ENCODE assay signal across 8 cellular contexts in the genomic region with DNA sequence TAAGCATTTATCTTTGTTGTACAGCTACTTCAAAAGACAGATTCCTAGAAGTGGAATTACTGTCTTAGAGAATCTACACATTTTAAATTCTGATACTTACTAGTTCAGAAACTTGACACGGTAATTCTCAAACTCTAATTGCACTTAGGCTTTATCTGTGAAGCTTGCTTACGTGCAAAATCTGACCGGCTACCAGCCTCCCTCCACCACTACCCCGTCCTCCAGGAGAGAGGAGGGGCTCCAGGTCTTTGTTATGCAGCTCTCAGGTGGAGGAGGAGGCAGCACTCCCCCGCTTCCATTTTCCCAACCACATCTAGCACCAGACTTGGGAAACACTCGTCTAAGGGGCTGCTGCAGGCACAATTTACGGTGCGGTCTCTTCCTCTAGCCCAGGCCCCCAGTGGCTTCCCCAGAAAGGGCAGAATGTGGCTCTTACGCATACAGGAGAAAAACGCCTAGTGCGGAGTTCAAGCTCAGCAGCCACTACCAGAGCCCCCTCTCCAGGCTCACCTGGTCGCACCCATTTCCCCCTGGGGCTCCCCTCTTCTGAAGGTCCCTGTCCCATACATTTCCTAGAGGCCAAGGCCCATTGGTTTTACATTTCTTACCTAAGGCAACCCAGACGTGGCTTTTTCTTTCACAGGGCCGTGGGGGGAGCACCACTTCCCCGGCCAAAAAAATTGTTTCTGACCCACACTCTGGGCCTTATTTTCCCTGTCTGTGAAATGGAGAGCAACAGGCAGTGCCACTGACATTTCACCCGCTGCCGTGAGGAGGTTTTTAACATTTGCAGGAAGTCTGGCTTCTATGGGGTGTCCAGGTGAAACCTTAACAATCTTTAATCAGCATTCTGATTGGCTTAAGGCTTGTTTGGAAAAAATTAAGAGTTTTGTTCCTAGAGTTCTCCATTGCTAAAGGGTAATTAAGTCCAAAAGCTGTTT. TPM values are rescaled to one million over a fixed set of nuclear protein-coding genes. Genes with fewer than 3 reads are reported as not detected.
DNase-seq lines count a peak whose midpoint lies in the region; ATAC-seq and TF ChIP-seq lines count a peak whose summit lies in the region.

No MANE protein-coding gene starts in this region.

- H3K27me3 ChIP-seq in lower lobe of right lung (ENCODE audit: low read depth) (no peaks in the 10 kb centered on the region), dorsolateral prefrontal cortex (peaks cover 0 to 16% (median 0%) of the 10 kb centered on the region in 45 donors)

- H3K4me3 Mint-ChIP-seq in activated naive CD4-positive, alpha-beta T cell treated with anti-CD3 and anti-CD28 coated beads for 36 hours, result peak overlapping the region; percentile 84
- H3K4me3 Mint-ChIP-seq in activated naive CD8-positive, alpha-beta T cell, result peak overlapping the region; percentile 95
- peak overlapping the region; percentile 88 for H3K4me3 Mint-ChIP-seq in type B pancreatic cell

- no peak for TF ChIP-seq CTCF in lower lobe of right lung (IDR thresholded peaks at IDR 0.05)
- peak; percentile 42 for TF ChIP-seq CTCF in type B pancreatic cell (conservative IDR thresholded peaks at IDR 0.05)
- no peak for TF ChIP-seq CTCF in dorsolateral prefrontal cortex (IDR thresholded peaks at IDR 0.05 in 54 of 56, conservative IDR thresholded peaks at IDR 0.05 in 2 of 56; ENCODE audit: low read depth in 1 of 56, partially characterized antibody in 56 of 56)

- H3K36me3 Mint-ChIP-seq in activated naive CD4-positive, alpha-beta T cell treated with anti-CD3 and anti-CD28 coated beads for 36 hours (ENCODE audit: low read depth), result peaks cover 14% of the 10 kb centered on the region
- no peaks in the 10 kb centered on the region for H3K36me3 Mint-ChIP-seq in activated naive CD8-positive, alpha-beta T cell
- no peaks in the 10 kb centered on the region for H3K36me3 Mint-ChIP-seq in type B pancreatic cell

- intact Hi-C loops in activated naive CD4-positive, alpha-beta T cell treated with anti-CD3 and anti-CD28 coated beads for 36 hours (cut with micrococcal nuclease), result loop anchor here (1.0 to 5.0 kb wide), 4 partner anchors 23 to 620 kb away; a partner anchor contains a TSS
- intact Hi-C loops in lower lobe of right lung (cut with DNase I) (no loop called here), dorsolateral prefrontal cortex (cut with DNase I) (no loop called here)

- H3K9me3 ChIP-seq in lower lobe of right lung, result no peaks in the 10 kb centered on the region

- no peaks in the 10 kb centered on the region for H3K27me3 Mint-ChIP-seq in activated naive CD4-positive, alpha-beta T cell treated with anti-CD3 and anti-CD28 coated beads for 36 hours (ENCODE audit: low read depth)
- no peaks in the 10 kb centered on the region for H3K27me3 Mint-ChIP-seq in activated naive CD8-positive, alpha-beta T cell
- no peaks in the 10 kb centered on the region for H3K27me3 Mint-ChIP-seq in type B pancreatic cell

- no peaks in the 10 kb centered on the region for H3K36me3 ChIP-seq in lower lobe of right lung

- peak overlapping the region; percentile 93 for H3K27ac Mint-ChIP-seq in activated naive CD4-positive, alpha-beta T cell treated with anti-CD3 and anti-CD28 coated beads for 36 hours
- peak overlapping the region; percentile 100 for H3K27ac Mint-ChIP-seq in activated naive CD8-positive, alpha-beta T cell
- peak overlapping the region; percentile 96 for H3K27ac Mint-ChIP-seq in type B pancreatic cell

- peaks cover 29% of the 10 kb centered on the region for H3K4me1 ChIP-seq in lower lobe of right lung

- H3K4me1 Mint-ChIP-seq in activated naive CD4-positive, alpha-beta T cell treated with anti-CD3 and anti-CD28 coated beads for 36 hours (ENCODE audit: low read depth), result peaks cover 35% of the 10 kb centered on the region
- H3K4me1 Mint-ChIP-seq in activated naive CD8-positive, alpha-beta T cell (ENCODE audit: low read depth), result peaks cover 40% of the 10 kb centered on the region
- H3K4me1 Mint-ChIP-seq in type B pancreatic cell (ENCODE audit: unreplicated experiment), result peaks cover 39% of the 10 kb centered on the region

- H3K27ac ChIP-seq in lower lobe of right lung (peak overlapping the region; percentile 93), dorsolateral prefrontal cortex (peak overlapping the region in 19 of 59 donors; percentile 38 to 88 (median 72))

- no peaks in the 10 kb centered on the region for H3K9me3 Mint-ChIP-seq in activated naive CD4-positive, alpha-beta T cell treated with anti-CD3 and anti-CD28 coated beads for 36 hours
- H3K9me3 Mint-ChIP-seq in activated naive CD8-positive, alpha-beta T cell (ENCODE audit: low read depth), result no peaks in the 10 kb centered on the region
- no peaks in the 10 kb centered on the region for H3K9me3 Mint-ChIP-seq in type B pancreatic cell

- H3K4me3 ChIP-seq in lower lobe of right lung (no peak overlapping the region), dorsolateral prefrontal cortex (peak overlapping the region in 1 of 59 donors; percentile 77)

- ATAC-seq in lower lobe of right lung, result no peak

- DNase-seq in activated naive CD4-positive, alpha-beta T cell treated with anti-CD3 and anti-CD28 coated beads for 36 hours, result no peak
- no peak for DNase-seq in activated naive CD4-positive, alpha-beta T cell (lab: John Stamatoyannopoulos, UW)
- DNase-seq in lower lobe of right lung, result no peak
- DNase-seq in type B pancreatic cell (ENCODE audit: extremely low spot score, unreplicated experiment), result no peak
- no peak for DNase-seq in dorsolateral prefrontal cortex
- no peak for DNase-seq in kidney tubule cell (ENCODE audit: low spot score)
- DNase-seq in AG08396 (ENCODE audit: low spot score), result no peak

- CTCF ChIA-PET in activated naive CD4-positive, alpha-beta T cell treated with anti-CD3 and anti-CD28 coated beads for 36 hours (lab: Charles Lee), result interaction anchor here (0.9 to 1.6 kb wide), 6 partner anchors 14 to 34 kb away, joined by 3 to 5 read pairs (median 4); a partner anchor contains a TSS

RNA-seq across cellular contexts. Expression of a gene that starts 1.6 kb away (rescaled TPM):
- 10 to 100 TPM; 32.2 to 33.6 TPM for total RNA-seq in activated naive CD4-positive, alpha-beta T cell treated with anti-CD3 and anti-CD28 coated beads for 36 hours
- total RNA-seq in lower lobe of right lung (12.4 TPM), type B pancreatic cell (ENCODE audit: low replicate concordance) (26.9 and 43.5 TPM in 2 replicates), dorsolateral prefrontal cortex (1 to 10 TPM in 119 of 120 experiments, under 1 TPM in 1; 0.83 to 9.9 (median 3.3) TPM)

RNA-seq across cellular contexts. Expression of a gene that starts 30.5 kb away (rescaled TPM):
- total RNA-seq in activated naive CD4-positive, alpha-beta T cell treated with anti-CD3 and anti-CD28 coated beads for 36 hours, result not detected
- total RNA-seq in lower lobe of right lung (274 TPM), type B pancreatic cell (ENCODE audit: low replicate concordance) (55.1 and 59.0 TPM in 2 replicates), dorsolateral prefrontal cortex (100 to 1,000 TPM in 8 of 120 experiments, 10 to 100 TPM in 111, 1 to 10 TPM in 1; 8.1 to 407 (median 27.4) TPM)

RNA-seq across cellular contexts. Expression of a gene that starts 33.7 kb away (rescaled TPM):
- total RNA-seq in activated naive CD4-positive, alpha-beta T cell treated with anti-CD3 and anti-CD28 coated beads for 36 hours, result 10 to 100 TPM; 79.8 to 85.9 TPM
- 100.0 TPM for total RNA-seq in lower lobe of right lung
- 85.8 and 122 TPM in 2 replicates for total RNA-seq in type B pancreatic cell (ENCODE audit: low replicate concordance)
- total RNA-seq in dorsolateral prefrontal cortex, result 10 to 100 TPM; 26.9 to 62.3 (median 46.7) TPM

Comparison
In these comparisons a context has a peak if more than half of its experiments do, and no peak if none do; other contexts are left out.
1. RNA of a gene that starts 30.5 kb away (total RNA-seq): 274 TPM in lower lobe of right lung (single experiment), 55.1 to 59.0 TPM in type B pancreatic cell and 8.1 to 407 TPM in dorsolateral prefrontal cortex; not detected in activated naive CD4-positive, alpha-beta T cell treated with anti-CD3 and anti-CD28 coated beads for 36 hours; every median in the first group is over 4 times any median in the second.
2. Peak in every context shown above with its lines, with median percentiles within 50 percentile points of each other: H3K27ac Mint-ChIP-seq and H3K4me3 Mint-ChIP-seq.